ENCODE assay signal across 19 cellular contexts in genomic region chr2:188117706-188118105, GRCh38.
DNase-seq lines count a peak whose midpoint lies in the region; ATAC-seq and TF ChIP-seq lines count a peak whose summit lies in the region.
"Had no signal": no experiment of that assay in that cellular context is flagged by ENCODE, and none has a peak within 500 bp of the region (broad histone marks: within the 10 kb centered on the region; RNA-seq: fewer than 3 reads in every experiment).

No MANE protein-coding gene starts in this region.

- no CpG with 5 or more reads among the region's 2 CpGs for WGBS in trophoblast cell (ENCODE audit: extremely low coverage, insufficient coverage, insufficient read length)

- DNase-seq in amniotic epithelial cell (ENCODE audit: low read depth) = peak; percentile 19
- peak; percentile 33 to 60 for DNase-seq in trophoblast cell
- no peak for DNase-seq in vagina (ENCODE audit: extremely low spot score in 2 of 2)
- DNase-seq: ACHN; BE2C; C1 segment of cervical spinal cord; CD4-positive, CD25-positive, alpha-beta regulatory T cell; CD8-positive, alpha-beta memory T cell; COR-L47; DMS 273 treated with DMSO at 0.1 percent for 48 hours; DMS53; GDM1; HCEC 1CT; HFFc6; KBM-7 had no signal

- TF ChIP-seq CTCF in HEK293 (tag by site-specific recombination; IDR thresholded peaks at IDR 0.05) (no peak), vagina (IDR thresholded peaks at IDR 0.05) (no peak)

- no peaks in the 10 kb centered on the region for H3K27me3 ChIP-seq in trophoblast cell (ENCODE audit: insufficient read depth, low read length)
- H3K27me3 ChIP-seq in vagina = no peaks in the 10 kb centered on the region
- H3K27me3 ChIP-seq: BE2C had no signal

- H3K4me1 ChIP-seq in HEK293 (ENCODE audit: control insufficient read depth, insufficient read depth, low read length) = no peaks in the 10 kb centered on the region
- peaks cover 0 to 3% of the 10 kb centered on the region in 2 experiments for H3K4me1 ChIP-seq in trophoblast cell (ENCODE audit: control insufficient read depth in 1 of 2, insufficient read depth in 2 of 2, low read length in 2 of 2)
- no peaks in the 10 kb centered on the region for H3K4me1 ChIP-seq in vagina
- H3K4me1 ChIP-seq: BE2C had no signal

- ATAC-seq in GM18870 (IDR thresholded peaks at IDR 0.05; ENCODE audit: unreplicated experiment) (no peak), HG03039 (IDR thresholded peaks at IDR 0.05; ENCODE audit: unreplicated experiment) (no peak)
- ATAC-seq: HepG2 had no signal

- no peak overlapping the region for H3K9ac ChIP-seq in trophoblast cell (ENCODE audit: low read length)

- no peak overlapping the region for H3K4me2 ChIP-seq in trophoblast cell (ENCODE audit: low read length)

- no peaks in the 10 kb centered on the region for H3K79me1 ChIP-seq in trophoblast cell (ENCODE audit: low read length)

- H3K36me3 ChIP-seq in HEK293 (ENCODE audit: control insufficient read depth in 2 of 2, insufficient read depth in 1 of 2, low read length in 2 of 2) = no peaks in the 10 kb centered on the region
- no peaks in the 10 kb centered on the region for H3K36me3 ChIP-seq in trophoblast cell (ENCODE audit: control insufficient read depth in 1 of 2, insufficient read depth in 2 of 2, low read length in 2 of 2)
- no peaks in the 10 kb centered on the region for H3K36me3 ChIP-seq in vagina
- H3K36me3 ChIP-seq: BE2C had no signal

- no peak overlapping the region for H3K14ac ChIP-seq in trophoblast cell (ENCODE audit: low read length)

- no peak overlapping the region for H3K23ac ChIP-seq in trophoblast cell (ENCODE audit: low read length)

- H3K27ac ChIP-seq in HEK293 (ENCODE audit: extremely low read depth, low read depth, low read length) (no peak overlapping the region), trophoblast cell (ENCODE audit: low read depth, low read length) (no peak overlapping the region), vagina (no peak overlapping the region)

- no peak overlapping the region for H3K4me3 ChIP-seq in HEK293 (ENCODE audit: low read depth, low read length)
- no peak overlapping the region for H3K4me3 ChIP-seq in trophoblast cell (ENCODE audit: low read depth, low read length)
- no peak overlapping the region for H3K4me3 ChIP-seq in vagina

- no peak for TF ChIP-seq POLR2A in vagina (IDR thresholded peaks at IDR 0.05)

- CTCF ChIA-PET in HEK293 (lab: Yijun Ruan, JAX) = no interaction called here

- no peak overlapping the region for H2BK120ac ChIP-seq in trophoblast cell (ENCODE audit: insufficient read depth, low read length, poor library complexity)

- intact Hi-C loops in vagina (cut with DNase I) = no loop called here

- no peaks in the 10 kb centered on the region for H3K79me2 ChIP-seq in trophoblast cell (ENCODE audit: control insufficient read depth, insufficient read depth, low read length, poor library complexity)

- no peak overlapping the region for H3K18ac ChIP-seq in trophoblast cell (ENCODE audit: low read length)

- H3K9me3 ChIP-seq in HEK293 (ENCODE audit: control insufficient read depth, insufficient read depth, low read depth, low read length) (no peaks in the 10 kb centered on the region), trophoblast cell (ENCODE audit: insufficient read depth, low read depth, low read length) (peaks cover 2% of the 10 kb centered on the region), vagina (no peaks in the 10 kb centered on the region)
- H3K9me3 ChIP-seq: BE2C had no signal

- H4K91ac ChIP-seq in trophoblast cell (ENCODE audit: low read depth, low read length) = no peak overlapping the region

- no peak overlapping the region for H4K12ac ChIP-seq in trophoblast cell (ENCODE audit: low read depth, low read length)

- POLR2A ChIA-PET in HEK293 (lab: Yijun Ruan, JAX) = no interaction called here

- no peak overlapping the region for H2BK12ac ChIP-seq in trophoblast cell (ENCODE audit: low read length)

- H2BK5ac ChIP-seq in trophoblast cell (ENCODE audit: low read depth, low read length, poor library complexity) = no peak overlapping the region

- no peak overlapping the region for H2AK5ac ChIP-seq in trophoblast cell (ENCODE audit: low read length)

- no peak overlapping the region for H4K8ac ChIP-seq in trophoblast cell (ENCODE audit: low read depth, low read length)

- no peak overlapping the region for H3K4ac ChIP-seq in trophoblast cell (ENCODE audit: low read depth, low read length)

- no peak overlapping the region for H2AFZ ChIP-seq in trophoblast cell (ENCODE audit: insufficient read depth, low read length, poor library complexity)

TF ChIP-seq in HEK293, 187 proteins besides CTCF, POLR2A, EP300 and RAD21:
- TF ChIP-seq, protein P1, sequence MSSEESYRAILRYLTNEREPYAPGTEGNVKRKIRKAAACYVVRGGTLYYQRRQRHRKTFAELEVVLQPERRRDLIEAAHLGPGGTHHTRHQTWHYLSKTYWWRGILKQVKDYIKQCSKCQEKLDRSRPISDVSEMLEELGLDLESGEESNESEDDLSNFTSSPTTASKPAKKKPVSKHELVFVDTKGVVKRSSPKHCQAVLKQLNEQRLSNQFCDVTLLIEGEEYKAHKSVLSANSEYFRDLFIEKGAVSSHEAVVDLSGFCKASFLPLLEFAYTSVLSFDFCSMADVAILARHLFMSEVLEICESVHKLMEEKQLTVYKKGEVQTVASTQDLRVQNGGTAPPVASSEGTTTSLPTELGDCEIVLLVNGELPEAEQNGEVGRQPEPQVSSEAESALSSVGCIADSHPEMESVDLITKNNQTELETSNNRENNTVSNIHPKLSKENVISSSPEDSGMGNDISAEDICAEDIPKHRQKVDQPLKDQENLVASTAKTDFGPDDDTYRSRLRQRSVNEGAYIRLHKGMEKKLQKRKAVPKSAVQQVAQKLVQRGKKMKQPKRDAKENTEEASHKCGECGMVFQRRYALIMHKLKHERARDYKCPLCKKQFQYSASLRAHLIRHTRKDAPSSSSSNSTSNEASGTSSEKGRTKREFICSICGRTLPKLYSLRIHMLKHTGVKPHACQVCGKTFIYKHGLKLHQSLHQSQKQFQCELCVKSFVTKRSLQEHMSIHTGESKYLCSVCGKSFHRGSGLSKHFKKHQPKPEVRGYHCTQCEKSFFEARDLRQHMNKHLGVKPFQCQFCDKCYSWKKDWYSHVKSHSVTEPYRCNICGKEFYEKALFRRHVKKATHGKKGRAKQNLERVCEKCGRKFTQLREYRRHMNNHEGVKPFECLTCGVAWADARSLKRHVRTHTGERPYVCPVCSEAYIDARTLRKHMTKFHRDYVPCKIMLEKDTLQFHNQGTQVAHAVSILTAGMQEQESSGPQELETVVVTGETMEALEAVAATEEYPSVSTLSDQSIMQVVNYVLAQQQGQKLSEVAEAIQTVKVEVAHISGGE (tag by site-specific recombination; conservative IDR thresholded peaks at IDR 0.05; ENCODE audit: low read depth) = peak; percentile 45; the same call in 1 of the 2 replicates
- no peak for TF ChIP-seq ZNF138 (tag by site-specific recombination; IDR thresholded peaks at IDR 0.05; ENCODE audit: borderline replicate concordance)
TF ChIP-seq in HEK293: peak in this region for 1.

Comparison
In these comparisons a context has a peak if more than half of its experiments do, and no peak if none do; other contexts are left out.
1. DNase-seq: peak in amniotic epithelial cell (single experiment) and trophoblast cell (2 of 2); none in vagina (0 of 2).